ENCODE assay signal across 12 cellular contexts in the genomic region with DNA sequence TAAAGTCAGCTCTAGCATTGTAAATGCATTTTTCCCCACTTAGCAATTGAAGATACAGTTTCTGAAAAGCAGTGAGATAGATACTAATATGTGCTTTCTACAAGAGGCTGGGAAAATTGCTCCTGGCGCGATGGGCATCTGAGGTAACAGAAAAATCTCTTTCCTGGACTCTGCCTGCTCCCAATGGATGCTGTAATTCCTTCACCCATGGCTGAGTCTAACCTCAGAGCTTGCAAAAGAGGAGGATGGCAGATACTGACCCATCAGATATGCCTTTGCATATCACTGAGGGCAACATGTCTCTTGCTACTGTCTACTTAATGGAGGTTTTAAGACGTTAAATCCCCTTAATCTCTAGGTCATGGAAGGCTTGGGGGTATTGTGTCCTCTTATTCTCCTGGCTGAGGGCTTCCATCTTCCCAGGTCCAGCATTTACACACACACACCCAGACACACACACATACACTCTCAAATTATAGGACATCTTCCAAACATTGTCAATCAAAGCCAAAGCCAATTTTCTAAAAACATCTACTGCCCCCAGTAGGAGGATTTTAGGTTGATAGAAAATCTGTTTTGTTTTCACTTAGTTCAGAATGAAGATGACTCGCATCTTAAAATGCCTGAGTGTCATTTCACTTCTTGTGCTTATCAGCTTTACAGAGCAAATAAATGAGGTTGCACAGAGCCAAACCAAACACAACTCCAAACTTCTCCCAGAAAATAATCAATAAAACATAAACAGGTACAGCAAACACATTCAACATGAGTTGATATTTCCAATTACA. TPM values are rescaled to one million over a fixed set of nuclear protein-coding genes. Genes with fewer than 3 reads are reported as not detected.
A peak's percentile ranks its signal among the peaks of the same experiment; 100 is the strongest.
DNase-seq lines count a peak whose midpoint lies in the region; ATAC-seq and TF ChIP-seq lines count a peak whose summit lies in the region.
"Had no signal": no experiment of that assay in that cellular context is flagged by ENCODE, and none has a peak within 500 bp of the region (broad histone marks: within the 10 kb centered on the region; RNA-seq: fewer than 3 reads in every experiment).

No MANE protein-coding gene starts in this region.

- H3K4me1 ChIP-seq in MM.1S (ENCODE audit: low read length) (peaks cover 36% of the 10 kb centered on the region), body of pancreas (peaks cover 22% of the 10 kb centered on the region)

- no peaks in the 10 kb centered on the region for H3K36me3 Mint-ChIP-seq in nephron (ENCODE audit: low read depth)
- H3K36me3 Mint-ChIP-seq in activated T-helper 1 cell treated with anti-CD3 and anti-CD28 coated beads, Interleukin-12 subunit alpha, Interleukin-12 subunit beta, Interleukin-2, Interleukin-4 antibody, amounts not matched to agents 30 ng/mL and 10 ng/mL and 1 ng/mL, durations not matched to agents 14 hours and 24 hours and 36 hours (ENCODE audit: low read depth) = no peaks in the 10 kb centered on the region

- no peaks in the 10 kb centered on the region for H3K9me3 Mint-ChIP-seq in nephron
- no peaks in the 10 kb centered on the region for H3K9me3 Mint-ChIP-seq in activated T-helper 1 cell treated with anti-CD3 and anti-CD28 coated beads, Interleukin-12 subunit alpha, Interleukin-12 subunit beta, Interleukin-2, Interleukin-4 antibody, amounts not matched to agents 30 ng/mL and 10 ng/mL and 1 ng/mL, durations not matched to agents 14 hours and 24 hours and 36 hours
- H3K9me3 Mint-ChIP-seq: activated CD4-positive, alpha-beta T cell treated with anti-CD3 and anti-CD28 coated beads, Interleukin-2, amount 10 ng/mL, durations not matched to agents 24 days and 14 days had no signal

- H3K27ac ChIP-seq in MM.1S (ENCODE audit: low read length) (no peak overlapping the region), body of pancreas (no peak overlapping the region)

- DNase-seq in GM06990 (ENCODE audit: extremely low read depth, insufficient read length) (no peak), MM.1S (peak; percentile 35), body of pancreas (no peak), NCI-H774 (lab: John Stamatoyannopoulos, UW) (no peak)
- DNase-seq in activated T-helper 1 cell treated with anti-CD3 and anti-CD28 coated beads, Interleukin-12 subunit alpha, Interleukin-12 subunit beta, Interleukin-2, Interleukin-4 antibody, amounts not matched to agents 30 ng/mL and 10 ng/mL and 1 ng/mL, durations not matched to agents 14 hours and 24 hours and 36 hours (ENCODE audit: low spot score) = no peak
- DNase-seq: activated CD4-positive, alpha-beta T cell treated with anti-CD3 and anti-CD28 coated beads, Interleukin-2, amount 10 ng/mL, durations not matched to agents 24 days and 14 days; left colon; NCI-H510A; posterior cingulate gyrus had no signal

- H3K9ac ChIP-seq in MM.1S (ENCODE audit: low read length) = no peak overlapping the region

- TF ChIP-seq CTCF in GM06990 (IDR thresholded peaks at IDR 0.05; ENCODE audit: insufficient read depth, low read length, poor library complexity, severe bottlenecking) = peak; percentile 9
- TF ChIP-seq CTCF in MM.1S (IDR thresholded peaks at IDR 0.05; ENCODE audit: low read length) = peak; percentile 38; the same call in 1 of the 2 replicates
- peak in 1 of 7 experiments; percentile 13 for TF ChIP-seq CTCF in body of pancreas (IDR thresholded peaks at IDR 0.05)
- TF ChIP-seq CTCF in nephron (IDR thresholded peaks at IDR 0.05; ENCODE audit: unreplicated experiment in 3 of 3) = no peak

- H3K4me3 ChIP-seq in GM06990 (replicated peaks; ENCODE audit: low read depth, low read length) (no peak overlapping the region), MM.1S (ENCODE audit: low read length) (no peak overlapping the region), body of pancreas (no peak overlapping the region)

- H3K27ac Mint-ChIP-seq in nephron = peak overlapping the region; percentile 80 to 96 (median 91)
- H3K27ac Mint-ChIP-seq in activated T-helper 1 cell treated with anti-CD3 and anti-CD28 coated beads, Interleukin-12 subunit alpha, Interleukin-12 subunit beta, Interleukin-2, Interleukin-4 antibody, amounts not matched to agents 30 ng/mL and 10 ng/mL and 1 ng/mL, durations not matched to agents 14 hours and 24 hours and 36 hours = no peak overlapping the region
- H3K27ac Mint-ChIP-seq: activated CD4-positive, alpha-beta T cell treated with anti-CD3 and anti-CD28 coated beads, Interleukin-2, amount 10 ng/mL, durations not matched to agents 24 days and 14 days had no signal

- H3K36me3 ChIP-seq in GM06990 (ENCODE audit: control insufficient read depth, insufficient read depth, low read length) = no peaks in the 10 kb centered on the region
- H3K36me3 ChIP-seq in MM.1S (replicated peaks; ENCODE audit: insufficient read depth, low read length) = no peaks in the 10 kb centered on the region
- no peaks in the 10 kb centered on the region for H3K36me3 ChIP-seq in body of pancreas (replicated peaks in 1 of 2; ENCODE audit: insufficient read depth in 1 of 2, low read depth in 2 of 2)

- WGBS in body of pancreas, 2 donors = 37 to 42% methylated on average over 4 of the region's 4 CpGs

- H3K4me1 Mint-ChIP-seq in nephron = peaks cover 12% of the 10 kb centered on the region
- no peaks in the 10 kb centered on the region for H3K4me1 Mint-ChIP-seq in activated T-helper 1 cell treated with anti-CD3 and anti-CD28 coated beads, Interleukin-12 subunit alpha, Interleukin-12 subunit beta, Interleukin-2, Interleukin-4 antibody, amounts not matched to agents 30 ng/mL and 10 ng/mL and 1 ng/mL, durations not matched to agents 14 hours and 24 hours and 36 hours (ENCODE audit: low read depth)
- H3K4me1 Mint-ChIP-seq: activated CD4-positive, alpha-beta T cell treated with anti-CD3 and anti-CD28 coated beads, Interleukin-2, amount 10 ng/mL, durations not matched to agents 24 days and 14 days had no signal

- no peak overlapping the region for H2AFZ ChIP-seq in MM.1S (ENCODE audit: low read length)

- ATAC-seq in body of pancreas (peak; percentile 40), HG03108 (IDR thresholded peaks at IDR 0.05; ENCODE audit: unreplicated experiment) (no peak), HG03280 (IDR thresholded peaks at IDR 0.05; ENCODE audit: unreplicated experiment) (no peak)
- ATAC-seq: left colon had no signal

- H3K4me3 Mint-ChIP-seq in nephron = no peak overlapping the region
- H3K4me3 Mint-ChIP-seq in activated T-helper 1 cell treated with anti-CD3 and anti-CD28 coated beads, Interleukin-12 subunit alpha, Interleukin-12 subunit beta, Interleukin-2, Interleukin-4 antibody, amounts not matched to agents 30 ng/mL and 10 ng/mL and 1 ng/mL, durations not matched to agents 14 hours and 24 hours and 36 hours = no peak overlapping the region
- H3K4me3 Mint-ChIP-seq: activated CD4-positive, alpha-beta T cell treated with anti-CD3 and anti-CD28 coated beads, Interleukin-2, amount 10 ng/mL, durations not matched to agents 24 days and 14 days had no signal

- H3K27me3 ChIP-seq in GM06990 (replicated peaks; ENCODE audit: control insufficient read depth, insufficient read depth, low read length) = no peaks in the 10 kb centered on the region
- H3K27me3 ChIP-seq in MM.1S (replicated peaks; ENCODE audit: insufficient read depth, low read length) = no peaks in the 10 kb centered on the region
- no peaks in the 10 kb centered on the region for H3K27me3 ChIP-seq in body of pancreas

- TF ChIP-seq POLR2A in body of pancreas (IDR thresholded peaks at IDR 0.05) = no peak

- no peaks in the 10 kb centered on the region for H3K9me2 ChIP-seq in MM.1S (replicated peaks; ENCODE audit: insufficient read depth, low read length)

- H4K20me1 ChIP-seq in MM.1S (ENCODE audit: insufficient read depth, low read length) = no peaks in the 10 kb centered on the region

- no peaks in the 10 kb centered on the region for H3K27me3 Mint-ChIP-seq in nephron (ENCODE audit: low read depth)
- peaks cover 2% of the 10 kb centered on the region for H3K27me3 Mint-ChIP-seq in activated T-helper 1 cell treated with anti-CD3 and anti-CD28 coated beads, Interleukin-12 subunit alpha, Interleukin-12 subunit beta, Interleukin-2, Interleukin-4 antibody, amounts not matched to agents 30 ng/mL and 10 ng/mL and 1 ng/mL, durations not matched to agents 14 hours and 24 hours and 36 hours (ENCODE audit: insufficient read depth)

- no peaks in the 10 kb centered on the region for H3K9me3 ChIP-seq in MM.1S (replicated peaks; ENCODE audit: insufficient read depth, low read length)
- no peaks in the 10 kb centered on the region for H3K9me3 ChIP-seq in body of pancreas

- H3K79me2 ChIP-seq in MM.1S (ENCODE audit: low read length) = no peaks in the 10 kb centered on the region

- peaks cover 4% of the 10 kb centered on the region; the same call in 1 of the 2 replicates for H3F3A ChIP-seq in MM.1S (ENCODE audit: insufficient read depth, low read length)

- H3K4me2 ChIP-seq in MM.1S (ENCODE audit: low read depth, low read length) = no peak overlapping the region

- intact Hi-C loops in body of pancreas (cut with DNase I) = no loop called here
- intact Hi-C loops in activated T-helper 1 cell treated with anti-CD3 and anti-CD28 coated beads, Interleukin-12 subunit alpha, Interleukin-12 subunit beta, Interleukin-2, Interleukin-4 antibody, amounts not matched to agents 30 ng/mL and 10 ng/mL and 1 ng/mL, durations not matched to agents 14 hours and 24 hours and 36 hours (cut with micrococcal nuclease) = no loop called here

RNA-seq across cellular contexts. Expression of gene TRPM1, which starts 2.4 kb away (rescaled TPM):
- total RNA-seq in body of pancreas = not detected
- not detected in 2 replicates for total RNA-seq in activated T-helper 1 cell treated with anti-CD3 and anti-CD28 coated beads, Interleukin-12 subunit alpha, Interleukin-12 subunit beta, Interleukin-2, Interleukin-4 antibody, amounts not matched to agents 30 ng/mL and 10 ng/mL and 1 ng/mL, durations not matched to agents 14 hours and 24 hours and 36 hours
- total RNA-seq: activated CD4-positive, alpha-beta T cell treated with anti-CD3 and anti-CD28 coated beads, Interleukin-2, amount 10 ng/mL, durations not matched to agents 24 days and 14 days; left colon had no signal

Comparison
In these comparisons a context has a peak if more than half of its experiments do, and no peak if none do; other contexts are left out.
1. CTCF ChIP-seq: peak in GM06990 (single experiment) and MM.1S (single experiment); none in nephron (0 of 3).